ENCODE assay signal across 8 cellular contexts in the genomic region with DNA sequence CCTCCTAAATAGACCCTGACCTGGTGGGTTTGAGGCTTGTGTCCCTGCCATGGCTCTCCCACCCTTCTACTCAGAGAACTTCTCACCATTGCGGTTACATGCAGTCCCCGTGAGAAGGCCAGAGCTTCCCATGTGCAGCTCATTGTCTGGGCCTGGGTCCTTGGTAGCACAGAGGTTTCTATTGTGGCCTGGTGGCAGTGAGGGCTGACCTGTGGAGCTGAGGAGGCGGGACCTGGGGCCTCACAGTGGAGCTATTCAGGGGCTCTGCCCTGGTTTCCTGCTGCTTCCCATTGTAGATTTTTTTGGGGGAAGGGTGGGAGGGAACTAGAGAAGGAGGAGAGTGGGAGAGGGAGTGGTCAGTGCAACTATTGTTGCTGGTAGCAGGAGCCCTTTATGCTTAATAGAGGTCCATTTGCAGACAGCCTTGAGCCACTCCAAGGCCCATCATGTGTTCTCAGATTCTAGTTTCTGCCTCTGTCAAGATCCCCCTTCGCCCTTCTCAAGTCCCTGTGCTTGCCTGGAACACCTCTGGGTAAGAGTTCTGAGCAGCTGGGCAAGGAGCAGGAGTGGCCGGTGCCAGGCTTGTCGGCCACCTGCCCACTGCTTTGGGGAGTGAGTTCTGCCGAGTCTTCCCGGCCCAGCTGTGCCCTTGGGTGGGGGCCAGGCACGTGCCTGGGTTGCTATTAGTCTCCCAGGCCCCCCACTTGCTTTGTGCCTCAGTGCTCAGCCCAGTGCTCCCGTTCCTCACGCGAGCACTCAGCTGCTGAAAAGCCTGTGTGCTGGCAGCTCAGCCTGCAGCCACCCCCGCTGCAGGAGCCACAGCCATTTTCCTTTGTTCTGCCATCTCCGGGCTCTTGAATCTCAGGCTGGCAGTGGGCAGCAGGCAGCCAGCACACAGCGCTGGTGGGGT. TPM values are rescaled to one million over a fixed set of nuclear protein-coding genes. Genes with fewer than 3 reads are reported as not detected.
DNase-seq lines count a peak whose midpoint lies in the region; ATAC-seq and TF ChIP-seq lines count a peak whose summit lies in the region.

No MANE protein-coding gene starts in this region.

- peak overlapping the region; percentile 70 for H3K4me3 Mint-ChIP-seq in neural crest cell

- no peak for ATAC-seq in HG03460 (IDR thresholded peaks at IDR 0.05; ENCODE audit: unreplicated experiment)

- peaks cover 96% of the 10 kb centered on the region for H3K4me1 Mint-ChIP-seq in neural crest cell

- H3K27ac Mint-ChIP-seq in neural crest cell (ENCODE audit: unreplicated experiment): peak overlapping the region; percentile 99

- TF ChIP-seq CTCF in fibroblast of pulmonary artery (IDR thresholded peaks at IDR 0.05; ENCODE audit: low read length, missing control alignments) (no peak), neural crest cell (conservative IDR thresholded peaks at IDR 0.05) (no peak)

- H3K36me3 Mint-ChIP-seq in neural crest cell (ENCODE audit: low read depth): no peaks in the 10 kb centered on the region

- no peaks in the 10 kb centered on the region for H3K27me3 Mint-ChIP-seq in neural crest cell (ENCODE audit: low read depth)

- no peaks in the 10 kb centered on the region for H3K9me3 Mint-ChIP-seq in neural crest cell

- peak overlapping the region; percentile 2 for H3K4me3 ChIP-seq in fibroblast of pulmonary artery (replicated peaks; ENCODE audit: low read depth, low read length)

- DNase-seq in NCI-H82 (lab: John Stamatoyannopoulos, UW) (peak; percentile 13), NCI-H82 treated with DMSO at 0.1 percent for 48 hours (lab: John Stamatoyannopoulos, UW; ENCODE audit: unreplicated experiment) (no peak), SW480 (ENCODE audit: low spot score) (peak; percentile 72), fibroblast of pulmonary artery (ENCODE audit: low read depth) (peak; percentile 50), neural crest cell (ENCODE audit: low read depth, low spot score) (peak; percentile 71), T-helper 9 cell (no peak)
- DNase-seq in stimulated activated CD4-positive, alpha-beta T cell treated with anti-CD3 and anti-CD28 coated beads, Interleukin-2, amount 100 ng/mL, for 48 hours: no peak

RNA-seq across cellular contexts. Expression of a gene that starts 10.7 kb away (rescaled TPM):
- 140 and 144 TPM in 2 replicates for total RNA-seq in neural crest cell

RNA-seq across cellular contexts. Expression of a gene that starts 56.5 kb away (rescaled TPM):
- total RNA-seq in neural crest cell: 156 and 161 TPM in 2 replicates

Comparison
In these comparisons a context has a peak if more than half of its experiments do, and no peak if none do; other contexts are left out.
1. DNase-seq: peak in NCI-H82 (single experiment), SW480 (single experiment), fibroblast of pulmonary artery (single experiment) and neural crest cell (single experiment); none in NCI-H82 treated with DMSO at 0.1 percent for 48 hours (single experiment), T-helper 9 cell (single experiment) and stimulated activated CD4-positive, alpha-beta T cell treated with anti-CD3 and anti-CD28 coated beads, Interleukin-2, amount 100 ng/mL, for 48 hours (0 of 2).